Comparison of ENCODE assay signal across 8 cellular contexts in the genomic region with DNA sequence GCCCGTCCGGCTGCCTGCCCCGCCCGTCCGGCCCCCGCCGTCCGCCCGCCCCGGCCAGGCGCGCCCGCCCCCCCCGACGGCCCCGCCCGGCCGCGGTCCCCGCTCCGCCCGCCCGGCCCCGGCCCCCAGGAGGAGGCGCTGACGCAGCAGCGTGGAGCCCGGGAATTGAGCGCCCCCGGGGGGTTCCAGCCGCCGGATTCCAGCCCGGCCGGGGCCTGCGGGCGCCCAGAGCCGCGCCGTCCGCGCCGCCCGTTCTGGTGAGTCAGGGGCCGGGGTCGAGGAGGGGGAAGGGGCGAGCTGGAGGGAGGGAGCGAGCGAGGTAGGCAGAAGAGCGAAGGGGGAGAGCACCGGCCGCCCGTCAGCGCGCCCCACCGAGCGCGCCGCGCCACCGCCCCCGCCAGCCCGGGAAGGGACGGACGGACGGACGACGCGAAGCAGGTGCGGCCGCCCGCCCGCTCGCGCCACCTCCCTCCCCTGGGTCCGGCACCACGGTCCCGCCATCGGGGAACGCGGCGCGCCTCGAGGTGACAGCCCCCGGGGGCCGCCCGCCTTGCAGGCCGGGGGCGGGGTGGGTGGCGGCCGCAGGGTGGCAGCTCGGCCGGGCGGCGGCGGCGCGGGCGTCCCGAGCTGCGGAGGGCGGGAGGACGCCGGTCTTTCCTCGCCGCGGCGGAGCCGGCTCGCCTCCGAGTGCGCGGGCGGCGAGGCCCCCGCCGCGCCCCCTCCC. TPM values are rescaled to one million over a fixed set of nuclear protein-coding genes. Genes with fewer than 3 reads are reported as not detected.
DNase-seq lines count a peak whose midpoint lies in the region; ATAC-seq and TF ChIP-seq lines count a peak whose summit lies in the region.

No MANE protein-coding gene starts in this region.

- intact Hi-C loops in mammary epithelial cell (cut with micrococcal nuclease), result loop anchor here (1.0 to 10.0 kb wide), 3 partner anchors 66 to 254 kb away; partner anchors contain the start of genes KNL1 and RAD51
- intact Hi-C loops in vagina (cut with DNase I), result no loop called here

- H3K27me3 ChIP-seq in mammary epithelial cell (ENCODE audit: insufficient read depth, low read length), result peaks cover 14% of the 10 kb centered on the region
- H3K27me3 ChIP-seq in mesendoderm (ENCODE audit: insufficient read depth, low read length, poor library complexity), result no peaks in the 10 kb centered on the region
- no peaks in the 10 kb centered on the region for H3K27me3 ChIP-seq in vagina

- H3K4me3 ChIP-seq in GM12864 (ENCODE audit: low read depth, low read length) (peak overlapping the region; percentile 74), mammary epithelial cell (replicated peaks in 1 of 3; ENCODE audit: insufficient read depth in 1 of 3, low read depth in 2 of 3, low read length in 3 of 3) (peak overlapping the region; percentile 48 to 69 (median 60)), mesendoderm (ENCODE audit: low read length) (peak overlapping the region; percentile 56), vagina (peak overlapping the region; percentile 88 to 99)

- H4K8ac ChIP-seq in mesendoderm (ENCODE audit: low read depth, low read length), result no peak overlapping the region

- peaks cover 25% of the 10 kb centered on the region for H3K4me1 ChIP-seq in mammary epithelial cell (ENCODE audit: insufficient read depth, low read length)
- peaks cover 45% of the 10 kb centered on the region for H3K4me1 ChIP-seq in mesendoderm (ENCODE audit: control insufficient read depth, low read depth, low read length)
- H3K4me1 ChIP-seq in vagina, result peaks cover 75% of the 10 kb centered on the region

- WGBS in mammary epithelial cell (ENCODE audit: low coverage, missing lambda C conversion rate), result no CpG with 5 or more reads among the region's 117 CpGs
- no CpG with 5 or more reads among the region's 117 CpGs for WGBS in mesendoderm (ENCODE audit: extremely low coverage, insufficient coverage, low lambda C conversion rate)

- H3K27ac ChIP-seq in KOPT-K1 (ENCODE audit: low read depth, low read length, poor library complexity, severe bottlenecking) (peak overlapping the region; percentile 54), mammary epithelial cell (ENCODE audit: insufficient read depth, low read depth, low read length) (no peak overlapping the region), mesendoderm (ENCODE audit: low read depth, low read length) (peak overlapping the region; percentile 76), vagina (peak overlapping the region; percentile 88)

- H2BK5ac ChIP-seq in mesendoderm (ENCODE audit: low read length), result no peak overlapping the region

- no peak overlapping the region for H2AK5ac ChIP-seq in mesendoderm (ENCODE audit: low read length)

- H3K18ac ChIP-seq in mesendoderm (ENCODE audit: low read length), result peak overlapping the region; percentile 85

- no peak overlapping the region for H2BK120ac ChIP-seq in mesendoderm (ENCODE audit: low read depth, low read length)

- peaks cover 18% of the 10 kb centered on the region for H3K79me1 ChIP-seq in mesendoderm (ENCODE audit: low read length)

- H3K4me2 ChIP-seq in mammary epithelial cell (ENCODE audit: insufficient read depth, low read depth, low read length), result peak overlapping the region; percentile 93
- H3K4me2 ChIP-seq in mesendoderm (ENCODE audit: low read length), result no peak overlapping the region

- no peak overlapping the region for H2BK15ac ChIP-seq in mesendoderm (replicated peaks; ENCODE audit: low read depth)

- H4K5ac ChIP-seq in mesendoderm (ENCODE audit: low read length), result no peak overlapping the region

- TF ChIP-seq CTCF in GM12864 (IDR thresholded peaks at IDR 0.05; ENCODE audit: low read depth, low read length, missing control alignments), result no peak
- peak in 1 of 2 donors; percentile 16 for TF ChIP-seq CTCF in mammary epithelial cell (conservative IDR thresholded peaks at IDR 0.05 in 1 of 2, IDR thresholded peaks at IDR 0.05 in 1 of 2; ENCODE audit: extremely low read depth in 1 of 2, insufficient read depth in 1 of 2, low read depth in 1 of 2, low read length in 2 of 2)
- TF ChIP-seq CTCF in vagina (IDR thresholded peaks at IDR 0.05), result no peak

- H3K79me2 ChIP-seq in mammary epithelial cell (ENCODE audit: insufficient read depth, low read length) (peaks cover 39% of the 10 kb centered on the region), mesendoderm (ENCODE audit: control insufficient read depth, insufficient read depth, low read length) (peaks cover 49% of the 10 kb centered on the region)

- TF ChIP-seq POLR2A in vagina (IDR thresholded peaks at IDR 0.05), result no peak

- H3K9ac ChIP-seq in mammary epithelial cell (ENCODE audit: insufficient read depth, low read length), result no peak overlapping the region
- peak overlapping the region; percentile 77 for H3K9ac ChIP-seq in mesendoderm (ENCODE audit: low read length)

- CTCF ChIA-PET in mammary epithelial cell (lab: Charles Lee; ENCODE audit: low non-redundant PET), result interaction anchor here (0.6 to 0.7 kb wide), 2 partner anchors 32 to 102 kb away, joined by 4 read pairs; no protein-coding TSS in a partner anchor

- DNase-seq in GM12864 (ENCODE audit: low read depth) (no peak), mammary epithelial cell (no peak), mesendoderm (peak; percentile 74), vagina (ENCODE audit: extremely low spot score in 2 of 2) (no peak)
- DNase-seq in effector CD4-positive, alpha-beta T cell, result no peak
- DNase-seq in stimulated activated CD4-positive, alpha-beta T cell treated with anti-CD3 and anti-CD28 coated beads, Interleukin-4, amount 100 ng/mL, for 4 hours, result no peak

- peak overlapping the region; percentile 88 for H3K4ac ChIP-seq in mesendoderm (ENCODE audit: low read depth, low read length)

- dilution Hi-C loops in mammary epithelial cell (cut with HindIII; ENCODE audit: low sequenced_read_pairs), result loop anchor here (5.0 kb wide), 1 partner anchor 61 kb away; no protein-coding TSS in a partner anchor

- peak; percentile 16 for ATAC-seq in GM21619 (IDR thresholded peaks at IDR 0.05; ENCODE audit: unreplicated experiment)

- no TSS peak for BruUV-seq in mammary epithelial cell (replicated peaks; lab: Mats Ljungman, UMichigan)

- H3K56ac ChIP-seq in mesendoderm (ENCODE audit: low read length), result peak overlapping the region; percentile 83

- H2AFZ ChIP-seq in mammary epithelial cell (ENCODE audit: low read depth, low read length), result peak overlapping the region; percentile 80

- no peaks in the 10 kb centered on the region for H3K9me3 ChIP-seq in KOPT-K1 (ENCODE audit: insufficient read depth, low read length, poor library complexity, severe bottlenecking)
- no peaks in the 10 kb centered on the region for H3K9me3 ChIP-seq in mammary epithelial cell (replicated peaks; ENCODE audit: insufficient read depth, low read length)
- H3K9me3 ChIP-seq in vagina, result no peaks in the 10 kb centered on the region

- no peak overlapping the region for H3K23ac ChIP-seq in mesendoderm (ENCODE audit: low read length)

- H3K36me3 ChIP-seq in KOPT-K1 (ENCODE audit: insufficient read depth, low read length), result no peaks in the 10 kb centered on the region
- no peaks in the 10 kb centered on the region for H3K36me3 ChIP-seq in mammary epithelial cell (ENCODE audit: insufficient read depth, low read length)
- no peaks in the 10 kb centered on the region for H3K36me3 ChIP-seq in mesendoderm (ENCODE audit: control insufficient read depth, insufficient read depth, low read length)
- H3K36me3 ChIP-seq in vagina, result no peaks in the 10 kb centered on the region

- in situ Hi-C loops in mammary epithelial cell (cut with MboI; ENCODE audit: low sequenced_read_pairs in 2 of 2), result no loop called here

- no peaks in the 10 kb centered on the region for H4K20me1 ChIP-seq in mammary epithelial cell (ENCODE audit: insufficient read depth, low read length)

RNA-seq across cellular contexts. Expression of gene BAHD1, which starts 0.4 kb away (rescaled TPM):
- total RNA-seq in mammary epithelial cell, result 10 to 100 TPM; 11.7 to 13.7 TPM
- polyA plus RNA-seq in mammary epithelial cell, result 6.6 TPM
- 12.9 TPM for polyA minus RNA-seq in mammary epithelial cell
- polyA plus RNA-seq in mesendoderm (2013, experiment 1 of 2), result 19.9 TPM
- 20.3 TPM for polyA plus RNA-seq in mesendoderm (2013, experiment 2 of 2)
- 9.6 TPM for total RNA-seq in vagina

RNA-seq across cellular contexts. Expression of gene CHST14, which starts 29.6 kb away (rescaled TPM):
- total RNA-seq in mammary epithelial cell (10 to 100 TPM in 1 of 2 donors, 1 to 10 TPM in 1; 9.8 to 11.1 TPM), vagina (8.6 TPM)
- 7.7 TPM for polyA plus RNA-seq in mammary epithelial cell
- 6.6 TPM for polyA minus RNA-seq in mammary epithelial cell
- polyA plus RNA-seq in mesendoderm (2013, experiment 1 of 2), result 12.4 TPM
- 12.4 TPM for polyA plus RNA-seq in mesendoderm (2013, experiment 2 of 2)

RNA-seq across cellular contexts. Expression of gene IVD, which starts 35.6 kb away (rescaled TPM):
- total RNA-seq in mammary epithelial cell (10 to 100 TPM; 40.3 to 44.3 TPM), vagina (30.4 TPM)
- polyA plus RNA-seq in mammary epithelial cell, result 41.1 TPM
- polyA minus RNA-seq in mammary epithelial cell, result 96.7 TPM
- polyA plus RNA-seq in mesendoderm (2013, experiment 1 of 2), result 29.0 TPM
- 29.9 TPM for polyA plus RNA-seq in mesendoderm (2013, experiment 2 of 2)

RNA-seq across cellular contexts. Expression of gene KNSTRN, which starts 58.7 kb away (rescaled TPM):
- total RNA-seq in mammary epithelial cell (10 to 100 TPM; 19.3 to 49.7 TPM), vagina (13.5 TPM)
- polyA plus RNA-seq in mammary epithelial cell, result 44.5 TPM
- 51.4 TPM for polyA minus RNA-seq in mammary epithelial cell
- polyA plus RNA-seq in mesendoderm (2013, experiment 1 of 2), result 59.1 TPM
- 60.3 TPM for polyA plus RNA-seq in mesendoderm (2013, experiment 2 of 2)
